8 cellular contexts compared by ENCODE assay signal in the genomic region with DNA sequence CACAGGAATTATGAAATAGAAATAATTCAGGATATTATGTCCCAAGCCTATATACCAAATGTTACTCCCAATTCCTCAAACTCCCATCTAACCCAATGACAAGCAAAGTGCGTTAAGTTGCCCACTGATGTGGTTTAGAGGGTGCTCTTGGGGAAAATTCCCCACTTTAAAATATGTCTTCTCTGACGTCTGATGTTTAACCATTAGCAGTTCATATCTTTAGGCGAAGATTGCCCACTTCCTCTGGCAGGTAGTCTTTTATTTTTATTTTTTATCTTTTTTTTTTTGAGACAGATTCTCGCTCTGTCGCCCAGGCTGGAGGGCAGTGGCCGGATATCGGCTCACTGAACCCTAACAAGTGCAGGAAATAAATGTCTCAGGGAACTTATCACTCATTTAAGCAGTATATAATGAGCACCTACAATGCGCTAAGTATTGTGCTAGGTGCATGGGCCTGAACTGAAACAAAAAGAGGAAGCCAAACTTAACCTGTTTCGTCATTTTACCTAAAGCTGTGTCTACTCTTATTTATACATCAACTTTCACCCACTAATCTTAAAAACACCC. TPM values are rescaled to one million over a fixed set of nuclear protein-coding genes. Genes with fewer than 3 reads are reported as not detected.
A peak's percentile ranks its signal among the peaks of the same experiment; 100 is the strongest.
DNase-seq lines count a peak whose midpoint lies in the region; ATAC-seq and TF ChIP-seq lines count a peak whose summit lies in the region.

No MANE protein-coding gene starts in this region.

- H3K27ac Mint-ChIP-seq in activated naive CD8-positive, alpha-beta T cell treated with anti-CD3 and anti-CD28 coated beads for 36 hours: no peak overlapping the region
- peak overlapping the region; percentile 99 for H3K27ac Mint-ChIP-seq in natural killer cell

- H3K4me1 ChIP-seq in left ventricle myocardium inferior: peaks cover 37% of the 10 kb centered on the region
- no peaks in the 10 kb centered on the region for H3K4me1 ChIP-seq in A673 (ENCODE audit: insufficient read depth, low read length, poor library complexity, severe bottlenecking)

- peak overlapping the region; percentile 97 for H3K4me3 Mint-ChIP-seq in activated naive CD8-positive, alpha-beta T cell treated with anti-CD3 and anti-CD28 coated beads for 36 hours
- H3K4me3 Mint-ChIP-seq in natural killer cell: peak overlapping the region; percentile 99

- H3K27me3 ChIP-seq in left ventricle myocardium inferior (ENCODE audit: low read depth) (no peaks in the 10 kb centered on the region), A673 (replicated peaks; ENCODE audit: insufficient read depth, low read depth, low read length, poor library complexity) (no peaks in the 10 kb centered on the region)

- no peaks in the 10 kb centered on the region for H3K36me3 ChIP-seq in left ventricle myocardium inferior
- no peaks in the 10 kb centered on the region for H3K36me3 ChIP-seq in KOPT-K1 (ENCODE audit: insufficient read depth, low read length)
- no peaks in the 10 kb centered on the region for H3K36me3 ChIP-seq in A673 (ENCODE audit: insufficient read depth, low read length, poor library complexity, severe bottlenecking)

- H3K9me3 ChIP-seq in left ventricle myocardium inferior (replicated peaks) (no peaks in the 10 kb centered on the region), KOPT-K1 (ENCODE audit: insufficient read depth, low read length, poor library complexity, severe bottlenecking) (no peaks in the 10 kb centered on the region), A673 (ENCODE audit: low read depth, low read length, poor library complexity, severe bottlenecking) (no peaks in the 10 kb centered on the region)

- TF ChIP-seq CTCF in left ventricle myocardium inferior (IDR thresholded peaks at IDR 0.05; ENCODE audit: borderline replicate concordance) (no peak), natural killer cell (IDR thresholded peaks at IDR 0.05) (no peak), A673 (conservative IDR thresholded peaks at IDR 0.05; ENCODE audit: low read depth, low read length) (no peak)

- no peak for DNase-seq in left ventricle myocardium inferior
- DNase-seq in left ventricle myocardium superior: no peak
- DNase-seq in activated naive CD8-positive, alpha-beta T cell treated with anti-CD3 and anti-CD28 coated beads for 36 hours: peak; percentile 42
- DNase-seq in natural killer cell: peak; percentile 37
- DNase-seq in NCI-H2081 (lab: John Stamatoyannopoulos, UW): no peak
- no peak for DNase-seq in A673 (ENCODE audit: low spot score)
- no peak for DNase-seq in SHP77 treated with DMSO at 0.1 percent for 48 hours (lab: John Stamatoyannopoulos, UW)

- peak overlapping the region; percentile 97 for H3K27ac ChIP-seq in left ventricle myocardium inferior (replicated peaks)
- H3K27ac ChIP-seq in KOPT-K1 (ENCODE audit: low read depth, low read length, poor library complexity, severe bottlenecking): peak overlapping the region; percentile 78
- H3K27ac ChIP-seq in A673 (ENCODE audit: low read depth, low read length, poor library complexity, severe bottlenecking): no peak overlapping the region

- POLR2A ChIA-PET in A673 (lab: Charles Lee; ENCODE audit: low non-redundant PET): no interaction called here

- intact Hi-C loops in left ventricle myocardium inferior (cut with micrococcal nuclease): no loop called here
- intact Hi-C loops in left ventricle myocardium superior (cut with micrococcal nuclease): no loop called here
- intact Hi-C loops in natural killer cell (cut with micrococcal nuclease): loop anchor here (1.0 to 10.0 kb wide), 8 partner anchors 19 to 1261 kb away; a partner anchor contains a TSS
- intact Hi-C loops in A673 (cut with micrococcal nuclease; ENCODE audit: unreplicated experiment): loop anchor here (10.0 kb wide), 1 partner anchor 107 kb away; no protein-coding TSS in a partner anchor

- H3K4me3 ChIP-seq in left ventricle myocardium inferior: peak overlapping the region; percentile 97
- H3K4me3 ChIP-seq in A673 (ENCODE audit: low read depth, low read length, poor library complexity, severe bottlenecking): no peak overlapping the region

- CTCF ChIA-PET in A673 (lab: Charles Lee): no interaction called here

- peaks cover 43% of the 10 kb centered on the region for H3K36me3 Mint-ChIP-seq in activated naive CD8-positive, alpha-beta T cell treated with anti-CD3 and anti-CD28 coated beads for 36 hours
- no peaks in the 10 kb centered on the region for H3K36me3 Mint-ChIP-seq in natural killer cell

- H3K27me3 Mint-ChIP-seq in activated naive CD8-positive, alpha-beta T cell treated with anti-CD3 and anti-CD28 coated beads for 36 hours: no peaks in the 10 kb centered on the region
- no peaks in the 10 kb centered on the region for H3K27me3 Mint-ChIP-seq in natural killer cell (ENCODE audit: low read depth in 2 of 2)

- H3K9me3 Mint-ChIP-seq in activated naive CD8-positive, alpha-beta T cell treated with anti-CD3 and anti-CD28 coated beads for 36 hours: no peaks in the 10 kb centered on the region
- no peaks in the 10 kb centered on the region for H3K9me3 Mint-ChIP-seq in natural killer cell

- ATAC-seq in left ventricle myocardium superior (no peak), natural killer cell (peak; percentile 17 to 34 (median 26))

- no TSS peak for BruUV-seq in A673 (replicated peaks; lab: Mats Ljungman, UMichigan)

- peaks cover 43% of the 10 kb centered on the region for H3K4me1 Mint-ChIP-seq in activated naive CD8-positive, alpha-beta T cell treated with anti-CD3 and anti-CD28 coated beads for 36 hours
- peaks cover 54 to 65% of the 10 kb centered on the region in 2 donors for H3K4me1 Mint-ChIP-seq in natural killer cell

RNA-seq across cellular contexts. Expression of a gene that starts 1.3 kb away (rescaled TPM):
- 10.3 TPM for total RNA-seq in left ventricle myocardium inferior
- total RNA-seq in left ventricle myocardium superior: 11.9 TPM
- 10 to 100 TPM; 63.8 to 76.2 TPM for total RNA-seq in activated naive CD8-positive, alpha-beta T cell treated with anti-CD3 and anti-CD28 coated beads for 36 hours
- 100 to 1,000 TPM in 1 of 3 donors, 10 to 100 TPM in 2; 89.9 to 115 (median 93.6) TPM for total RNA-seq in natural killer cell
- 1.7 and 1.9 TPM in 2 replicates for total RNA-seq in A673 (2021)

Comparison
In these comparisons a context has a peak if more than half of its experiments do, and no peak if none do; other contexts are left out.
1. DNase-seq: peak in activated naive CD8-positive, alpha-beta T cell treated with anti-CD3 and anti-CD28 coated beads for 36 hours (single experiment) and natural killer cell (single experiment); none in left ventricle myocardium inferior (single experiment), left ventricle myocardium superior (single experiment), NCI-H2081 (0 of 2), A673 (single experiment) and SHP77 treated with DMSO at 0.1 percent for 48 hours (single experiment).
2. intact Hi-C loops: an anchor here in natural killer cell (1.0 to 10.0 kb wide) and A673 (10.0 kb wide); none called in left ventricle myocardium inferior and left ventricle myocardium superior.